ENCODE assay signal across 9 cellular contexts in the genomic region with DNA sequence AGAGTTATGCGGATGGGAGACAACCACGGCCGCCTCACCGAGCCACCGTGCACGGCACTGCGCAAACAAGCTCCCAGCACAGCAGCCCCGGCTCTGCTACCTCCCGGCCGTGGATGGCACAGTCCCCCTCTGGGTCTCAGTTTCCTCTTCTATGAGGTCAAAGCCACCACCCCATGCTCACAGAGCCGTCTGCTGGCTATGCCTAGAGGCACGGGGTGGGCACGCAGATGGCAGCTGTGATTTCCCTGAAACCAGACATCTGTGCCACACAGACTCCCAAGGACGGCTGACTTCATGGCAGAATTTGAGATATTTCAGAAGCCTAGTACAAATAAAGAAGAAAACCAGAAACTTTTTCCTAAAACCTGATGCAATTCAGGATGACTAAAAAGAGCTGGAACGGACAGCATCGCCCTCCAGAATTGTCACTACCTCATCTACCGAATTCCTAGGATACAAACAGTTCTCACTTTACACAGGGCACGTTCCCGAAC.
DNase-seq lines count a peak whose midpoint lies in the region; ATAC-seq and TF ChIP-seq lines count a peak whose summit lies in the region.
"Had no signal": no experiment of that assay in that cellular context is flagged by ENCODE, and none has a peak within 500 bp of the region (broad histone marks: within the 10 kb centered on the region; RNA-seq: fewer than 3 reads in every experiment).

No MANE protein-coding gene starts in this region.

- H3K27ac ChIP-seq in left ventricle myocardium inferior (replicated peaks) (peak overlapping the region; percentile 96), esophagus muscularis mucosa (replicated peaks in 1 of 4) (peak overlapping the region in 3 of 4 donors; percentile 84 to 91 (median 86)), psoas muscle (peak overlapping the region; percentile 90)
- H3K27ac ChIP-seq: thyroid gland had no signal

- 91% methylated on average over 15 of the region's 19 CpGs for WGBS in esophagus muscularis mucosa
- WGBS in psoas muscle, 3 donors: 36 to 64% (median 43%) methylated on average over 19 of the region's 19 CpGs

- intact Hi-C loops in left ventricle myocardium inferior (cut with micrococcal nuclease) (no loop called here), left cardiac atrium (cut with DNase I) (no loop called here), esophagus muscularis mucosa (cut with DNase I) (no loop called here), psoas muscle (cut with DNase I) (loop anchor here in 1 of 2 donors (5.0 kb wide), 3 partner anchors 36 to 81 kb away; a partner anchor contains a TSS)

- H3K4me1 ChIP-seq in left ventricle myocardium inferior: peaks cover 76% of the 10 kb centered on the region
- peaks cover 55 to 80% (median 73%) of the 10 kb centered on the region in 4 donors for H3K4me1 ChIP-seq in esophagus muscularis mucosa
- H3K4me1 ChIP-seq in psoas muscle: peaks cover 46% of the 10 kb centered on the region

- no peaks in the 10 kb centered on the region for H3K27me3 ChIP-seq in left ventricle myocardium inferior (ENCODE audit: low read depth)
- no peaks in the 10 kb centered on the region for H3K27me3 ChIP-seq in esophagus muscularis mucosa
- H3K27me3 ChIP-seq in psoas muscle (ENCODE audit: insufficient read depth in 3 of 3, low read length in 2 of 3): no peaks in the 10 kb centered on the region
- H3K27me3 ChIP-seq: thyroid gland had no signal

- TF ChIP-seq CTCF in left ventricle myocardium inferior (IDR thresholded peaks at IDR 0.05; ENCODE audit: borderline replicate concordance) (no peak), esophagus muscularis mucosa (IDR thresholded peaks at IDR 0.05) (no peak), psoas muscle (IDR thresholded peaks at IDR 0.05) (no peak)

- H3K36me3 ChIP-seq in left ventricle myocardium inferior (no peaks in the 10 kb centered on the region), esophagus muscularis mucosa (peaks cover 0 to 4% (median 0%) of the 10 kb centered on the region in 4 donors), psoas muscle (ENCODE audit: insufficient read depth in 1 of 2, low read depth in 1 of 2) (no peaks in the 10 kb centered on the region)
- H3K36me3 ChIP-seq: thyroid gland had no signal

- in situ Hi-C loops in ACHN (cut with HindIII; ENCODE audit: low pct_ligation_motif_present, low pct_unique_long_range_greater_than_20kb, low sequenced_read_pairs): no loop called here

- ATAC-seq in left cardiac atrium: no peak
- ATAC-seq in psoas muscle: no peak
- no peak for ATAC-seq in GM19455 (IDR thresholded peaks at IDR 0.05; ENCODE audit: unreplicated experiment)

- H3K9me3 ChIP-seq in left ventricle myocardium inferior (replicated peaks) (no peaks in the 10 kb centered on the region), esophagus muscularis mucosa (no peaks in the 10 kb centered on the region), psoas muscle (no peaks in the 10 kb centered on the region)
- H3K9me3 ChIP-seq: thyroid gland had no signal

- H3K4me3 ChIP-seq in left ventricle myocardium inferior: peak overlapping the region; percentile 49
- no peak overlapping the region for H3K4me3 ChIP-seq in esophagus muscularis mucosa
- peak overlapping the region; percentile 52 for H3K4me3 ChIP-seq in psoas muscle
- H3K4me3 ChIP-seq: thyroid gland had no signal

- TF ChIP-seq EP300 in esophagus muscularis mucosa (IDR thresholded peaks at IDR 0.05): no peak

- DNase-seq in left ventricle myocardium inferior (no peak), left cardiac atrium (no peak), esophagus muscularis mucosa (ENCODE audit: extremely low spot score) (no peak), psoas muscle (no peak), NCI-H1436 (lab: John Stamatoyannopoulos, UW) (no peak), DMS79 treated with DMSO at 0.1 percent for 48 hours (lab: John Stamatoyannopoulos, UW) (no peak), ACHN (no peak)
- DNase-seq: thyroid gland had no signal

- no peak for TF ChIP-seq POLR2A in esophagus muscularis mucosa (IDR thresholded peaks at IDR 0.05; ENCODE audit: low read depth)

Comparison
In these comparisons a context has a peak if more than half of its experiments do, and no peak if none do; other contexts are left out.
1. H3K4me3 ChIP-seq: peak in left ventricle myocardium inferior (single experiment) and psoas muscle (single experiment); none in esophagus muscularis mucosa (0 of 4).
2. Peak in every context shown above with its lines, with median percentiles within 50 percentile points of each other: H3K27ac ChIP-seq.